Comparison of ENCODE assay signal across 18 cellular contexts in genomic region chr10:34641147-34641912, GRCh38.
"Had no signal": no experiment of that assay in that cellular context is flagged by ENCODE, and none has a peak within 500 bp of the region (broad histone marks: within the 10 kb centered on the region; RNA-seq: fewer than 3 reads in every experiment).

No MANE protein-coding gene starts in this region.

- H3K36me3 ChIP-seq: cardiac muscle cell, left ventricle myocardium inferior, neutrophil, WERI-Rb-1 had no signal

- H3K9me3 ChIP-seq: left ventricle myocardium inferior, neutrophil had no signal

- H3K27me3 ChIP-seq: cardiac muscle cell, dorsolateral prefrontal cortex had no signal

- H3K9ac ChIP-seq: parathyroid adenoma had no signal

- DNase-seq: activated CD4-positive, alpha-beta T cell treated with anti-CD3 and anti-CD28 coated beads, Interleukin-2, amount 50 U/mL, for 48 hours; activated naive CD8-positive, alpha-beta T cell treated with anti-CD3 and anti-CD28 coated beads for 36 hours; amygdala; dorsolateral prefrontal cortex; erythroblast; foreskin melanocyte; hypothalamus; islet precursor cell; left ventricle myocardium inferior; mammary epithelial cell; retina; stimulated activated naive CD4-positive, alpha-beta T cell; SW 1271; T-helper 2 cell; WERI-Rb-1 had no signal

- H3K4me3 ChIP-seq: cardiac muscle cell, dorsolateral prefrontal cortex, left ventricle myocardium inferior had no signal

- H3K27ac ChIP-seq: cardiac muscle cell, dorsolateral prefrontal cortex, left ventricle myocardium inferior, neutrophil, parathyroid adenoma, WERI-Rb-1 had no signal

- H2AFZ ChIP-seq: parathyroid adenoma had no signal
